Comparison of ENCODE assay signal across 20 cellular contexts in the genomic region with DNA sequence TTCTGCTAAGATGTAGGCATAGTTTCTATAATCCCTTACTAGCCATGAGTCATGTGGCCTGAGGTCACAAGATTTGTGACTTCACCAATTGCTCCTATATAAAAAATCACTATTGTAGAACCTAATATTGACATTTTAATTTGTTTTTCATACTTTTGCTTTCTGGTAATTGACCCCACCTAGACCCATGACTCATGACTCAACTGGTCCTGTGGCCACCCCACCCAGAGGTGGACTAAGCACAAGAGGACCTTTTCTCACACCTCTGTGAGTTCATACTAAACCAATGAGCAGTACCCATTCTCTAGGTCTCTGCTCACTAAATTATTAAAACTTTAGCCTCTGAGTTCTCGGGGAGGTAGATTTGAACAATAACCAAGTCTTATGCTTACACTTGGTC.
DNase-seq lines count a peak whose midpoint lies in the region; ATAC-seq and TF ChIP-seq lines count a peak whose summit lies in the region.
"Had no signal": no experiment of that assay in that cellular context is flagged by ENCODE, and none has a peak within 500 bp of the region (broad histone marks: within the 10 kb centered on the region; RNA-seq: fewer than 3 reads in every experiment).

No MANE protein-coding gene starts in this region.

- H3K9me3 Mint-ChIP-seq in MCF 10A (ENCODE audit: unreplicated experiment): peaks cover 7% of the 10 kb centered on the region

- no TSS peak for BruUV-seq in MCF 10A (replicated peaks; lab: Mats Ljungman, UMichigan)
- BruUV-seq in mammary epithelial cell (replicated peaks; lab: Mats Ljungman, UMichigan): no TSS peak

- H3K4me2 ChIP-seq in mammary epithelial cell (ENCODE audit: insufficient read depth, low read depth, low read length): no peak overlapping the region

- TF ChIP-seq EP300 in esophagus muscularis mucosa (IDR thresholded peaks at IDR 0.05): no peak

- dilution Hi-C loops in mammary epithelial cell (cut with HindIII; ENCODE audit: low sequenced_read_pairs): no loop called here

- ATAC-seq in left colon: peak; percentile 26
- ATAC-seq: HepG2 had no signal

- H3K4me3 ChIP-seq in mammary epithelial cell (replicated peaks in 1 of 3; ENCODE audit: insufficient read depth in 1 of 3, low read depth in 2 of 3, low read length in 3 of 3) (no peak overlapping the region), epithelial cell of esophagus (ENCODE audit: low read length) (no peak overlapping the region), esophagus muscularis mucosa (no peak overlapping the region), colonic mucosa (no peak overlapping the region)

- TF ChIP-seq CTCF in MCF 10A (IDR thresholded peaks at IDR 0.05; ENCODE audit: unreplicated experiment): no peak
- no peak for TF ChIP-seq CTCF in mammary epithelial cell (conservative IDR thresholded peaks at IDR 0.05 in 1 of 2, IDR thresholded peaks at IDR 0.05 in 1 of 2; ENCODE audit: extremely low read depth in 1 of 2, insufficient read depth in 1 of 2, low read depth in 1 of 2, low read length in 2 of 2)
- TF ChIP-seq CTCF in epithelial cell of esophagus (IDR thresholded peaks at IDR 0.05; ENCODE audit: insufficient read depth, low read depth, low read length, missing control alignments): no peak
- no peak for TF ChIP-seq CTCF in esophagus muscularis mucosa (IDR thresholded peaks at IDR 0.05)
- no peak for TF ChIP-seq CTCF in colonic mucosa (IDR thresholded peaks at IDR 0.05)

- H3K4me3 Mint-ChIP-seq in MCF 10A (ENCODE audit: unreplicated experiment): no peak overlapping the region
- H3K4me3 Mint-ChIP-seq: B cell; CD4-positive, alpha-beta T cell had no signal

- H3K4me1 Mint-ChIP-seq in MCF 10A (ENCODE audit: insufficient read depth, unreplicated experiment): peaks cover 5% of the 10 kb centered on the region
- H3K4me1 Mint-ChIP-seq: B cell had no signal

- WGBS in mammary epithelial cell (ENCODE audit: low coverage, missing lambda C conversion rate): 38% methylated on average over 1 of the region's 1 CpG
- 100% methylated on average over 1 of the region's 1 CpG for WGBS in esophagus muscularis mucosa

- H3K27ac ChIP-seq in mammary epithelial cell (ENCODE audit: insufficient read depth, low read depth, low read length) (no peak overlapping the region), esophagus muscularis mucosa (replicated peaks in 1 of 4) (no peak overlapping the region), colonic mucosa (no peak overlapping the region)

- no peak overlapping the region for H3K27ac Mint-ChIP-seq in MCF 10A (ENCODE audit: low read depth, unreplicated experiment)
- H3K27ac Mint-ChIP-seq: B cell; CD4-positive, alpha-beta T cell had no signal

- in situ Hi-C loops in mammary epithelial cell (cut with MboI; ENCODE audit: low sequenced_read_pairs in 2 of 2): no loop called here

- H3K4me1 ChIP-seq in mammary epithelial cell (ENCODE audit: insufficient read depth, low read length) (no peaks in the 10 kb centered on the region), esophagus muscularis mucosa (peaks cover 0 to 9% (median 4%) of the 10 kb centered on the region in 4 donors), colonic mucosa (no peaks in the 10 kb centered on the region)

- no peak for TF ChIP-seq POLR2A in esophagus muscularis mucosa (IDR thresholded peaks at IDR 0.05; ENCODE audit: low read depth)

- no peak overlapping the region for H2AFZ ChIP-seq in mammary epithelial cell (ENCODE audit: low read depth, low read length)

- intact Hi-C loops in MCF 10A (cut with micrococcal nuclease) (no loop called here), mammary epithelial cell (cut with micrococcal nuclease) (no loop called here), left colon (cut with DNase I, micrococcal nuclease) (no loop called here), esophagus muscularis mucosa (cut with DNase I) (no loop called here), colonic mucosa (cut with DNase I) (no loop called here)

- POLR2A ChIA-PET in MCF 10A (lab: Yijun Ruan, JAX): no interaction called here

- CTCF ChIA-PET in MCF 10A (lab: Yijun Ruan, JAX) (no interaction called here), mammary epithelial cell (lab: Charles Lee; ENCODE audit: low non-redundant PET) (no interaction called here)

- H3K9ac ChIP-seq in mammary epithelial cell (ENCODE audit: insufficient read depth, low read length): no peak overlapping the region
- no peak overlapping the region for H3K9ac ChIP-seq in colonic mucosa (ENCODE audit: low read depth in 2 of 2, low read length in 2 of 2)

- DNase-seq in MCF 10A (ENCODE audit: unreplicated experiment): peak; percentile 7
- no peak for DNase-seq in mammary epithelial cell
- DNase-seq in epithelial cell of esophagus (ENCODE audit: low read depth): peak; percentile 0
- no peak for DNase-seq in left colon
- DNase-seq in mesenteric fat pad (ENCODE audit: low spot score): no peak
- no peak for DNase-seq in esophagus muscularis mucosa (ENCODE audit: extremely low spot score)
- DNase-seq in T-helper 1 cell: no peak
- DNase-seq in colonic mucosa: no peak
- DNase-seq: 8988T; ACHN; C1 segment of cervical spinal cord; Calu3; CD4-positive, alpha-beta T cell; DMS 273 treated with DMSO at 0.1 percent for 48 hours; DMS79 treated with DMSO at 0.1 percent for 48 hours; EL; GDM1; HCEC 1CT had no signal

- H3K36me3 ChIP-seq in mammary epithelial cell (ENCODE audit: insufficient read depth, low read length) (no peaks in the 10 kb centered on the region), esophagus muscularis mucosa (no peaks in the 10 kb centered on the region), colonic mucosa (no peaks in the 10 kb centered on the region)

- H3K79me2 ChIP-seq in mammary epithelial cell (ENCODE audit: insufficient read depth, low read length): no peaks in the 10 kb centered on the region

- H3K9me3 ChIP-seq in mammary epithelial cell (replicated peaks; ENCODE audit: insufficient read depth, low read length) (peaks cover 3% of the 10 kb centered on the region), esophagus muscularis mucosa (no peaks in the 10 kb centered on the region), colonic mucosa (no peaks in the 10 kb centered on the region)

- H4K20me1 ChIP-seq in mammary epithelial cell (ENCODE audit: insufficient read depth, low read length): no peaks in the 10 kb centered on the region

- no peaks in the 10 kb centered on the region for H3K27me3 Mint-ChIP-seq in MCF 10A (ENCODE audit: insufficient read depth, unreplicated experiment)
- H3K27me3 Mint-ChIP-seq: B cell; CD4-positive, alpha-beta T cell had no signal

- no peaks in the 10 kb centered on the region for H3K36me3 Mint-ChIP-seq in MCF 10A (ENCODE audit: insufficient read depth, unreplicated experiment)

- no peaks in the 10 kb centered on the region for H3K27me3 ChIP-seq in mammary epithelial cell (ENCODE audit: insufficient read depth, low read length)
- H3K27me3 ChIP-seq in esophagus muscularis mucosa: no peaks in the 10 kb centered on the region
- no peaks in the 10 kb centered on the region for H3K27me3 ChIP-seq in colonic mucosa

Comparison
In these comparisons a context has a peak if more than half of its experiments do, and no peak if none do; other contexts are left out.
1. DNase-seq: peak in MCF 10A (single experiment) and epithelial cell of esophagus (single experiment); none in mammary epithelial cell (single experiment), left colon (0 of 2), mesenteric fat pad (single experiment), esophagus muscularis mucosa (single experiment), T-helper 1 cell (0 of 5) and colonic mucosa (single experiment).